In the genomic region with DNA sequence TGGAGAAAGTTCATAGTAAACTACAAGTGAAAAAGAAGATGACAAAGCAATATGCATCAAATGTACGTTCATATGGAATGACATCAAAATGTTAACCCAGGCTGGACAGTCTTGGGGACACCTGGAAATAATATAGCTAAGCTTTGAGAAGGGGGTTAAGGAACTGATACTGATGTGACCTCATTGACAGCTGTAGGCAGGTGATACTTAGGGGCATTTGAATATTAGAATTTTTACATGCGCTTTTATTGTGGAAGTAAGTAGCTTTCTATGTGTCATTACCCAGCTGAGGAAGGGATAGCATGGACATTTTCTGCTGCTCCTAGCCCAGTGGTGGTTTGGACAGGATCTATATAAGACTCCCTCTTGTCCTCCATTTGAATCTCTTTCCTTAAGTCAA, we compare ENCODE assay signal across 14 cellular contexts.
A peak's percentile ranks its signal among the peaks of the same experiment; 100 is the strongest.
DNase-seq lines count a peak whose midpoint lies in the region; ATAC-seq and TF ChIP-seq lines count a peak whose summit lies in the region.
"Had no signal": no experiment of that assay in that cellular context is flagged by ENCODE, and none has a peak within 500 bp of the region (broad histone marks: within the 10 kb centered on the region; RNA-seq: fewer than 3 reads in every experiment).

No MANE protein-coding gene starts in this region.

- no peaks in the 10 kb centered on the region for H3K27me3 ChIP-seq in vagina
- H3K27me3 ChIP-seq: Peyer's patch had no signal

- no peaks in the 10 kb centered on the region for H3K9me3 Mint-ChIP-seq in stimulated activated memory B cell treated with anti-CD40 and anti-IgM and Interleukin-4, amounts not matched to agents 10 μg/mL and 1 μg/mL and 100 μg/mL, for 72 hours
- H3K9me3 Mint-ChIP-seq: CD4-positive, alpha-beta T cell had no signal

- peak overlapping the region; percentile 9 for H3K27ac Mint-ChIP-seq in stimulated activated memory B cell treated with anti-CD40 and anti-IgM and Interleukin-4, amounts not matched to agents 10 μg/mL and 1 μg/mL and 100 μg/mL, for 72 hours
- H3K27ac Mint-ChIP-seq: CD4-positive, alpha-beta T cell had no signal

- no peak overlapping the region for H3K27ac ChIP-seq in vagina
- H3K27ac ChIP-seq: Peyer's patch had no signal

- peaks cover 40% of the 10 kb centered on the region for H3K4me1 Mint-ChIP-seq in stimulated activated memory B cell treated with anti-CD40 and anti-IgM and Interleukin-4, amounts not matched to agents 10 μg/mL and 1 μg/mL and 100 μg/mL, for 72 hours

- ATAC-seq in GM19328 (IDR thresholded peaks at IDR 0.05; ENCODE audit: unreplicated experiment) (peak; percentile 34), GM21786 (IDR thresholded peaks at IDR 0.05; ENCODE audit: unreplicated experiment) (peak; percentile 37), HG03432 (IDR thresholded peaks at IDR 0.05; ENCODE audit: unreplicated experiment) (peak; percentile 44)
- peak; percentile 73 for ATAC-seq in stimulated activated memory B cell treated with anti-CD40 and anti-IgM and Interleukin-4, amounts not matched to agents 10 μg/mL and 1 μg/mL and 100 μg/mL, for 72 hours

- no peaks in the 10 kb centered on the region for H3K36me3 ChIP-seq in vagina
- H3K36me3 ChIP-seq: Peyer's patch had no signal

- H3K9me3 ChIP-seq in vagina: no peaks in the 10 kb centered on the region
- H3K9me3 ChIP-seq: Peyer's patch had no signal

- H3K4me3 ChIP-seq in vagina: no peak overlapping the region
- H3K4me3 ChIP-seq: Peyer's patch had no signal

- no peak for DNase-seq in C1 segment of cervical spinal cord (lab: John Stamatoyannopoulos, UW)
- no peak for DNase-seq in NCI-H510A treated with DMSO at 0.1 percent for 48 hours (lab: John Stamatoyannopoulos, UW)
- no peak for DNase-seq in vagina (ENCODE audit: extremely low spot score in 2 of 2)
- DNase-seq: CD4-positive, alpha-beta T cell; mammary epithelial cell; NCI-H1092; NCI-H226; Peyer's patch; substantia nigra; T-helper 1 cell had no signal

- no peak overlapping the region for H3K4me3 Mint-ChIP-seq in stimulated activated memory B cell treated with anti-CD40 and anti-IgM and Interleukin-4, amounts not matched to agents 10 μg/mL and 1 μg/mL and 100 μg/mL, for 72 hours
- H3K4me3 Mint-ChIP-seq: CD4-positive, alpha-beta T cell had no signal

- intact Hi-C loops in vagina (cut with DNase I): no loop called here

- no peak for TF ChIP-seq CTCF in vagina (IDR thresholded peaks at IDR 0.05)

- H3K27me3 Mint-ChIP-seq in stimulated activated memory B cell treated with anti-CD40 and anti-IgM and Interleukin-4, amounts not matched to agents 10 μg/mL and 1 μg/mL and 100 μg/mL, for 72 hours: no peaks in the 10 kb centered on the region

- TF ChIP-seq POLR2A in vagina (IDR thresholded peaks at IDR 0.05): no peak

- no peaks in the 10 kb centered on the region for H3K4me1 ChIP-seq in vagina

- H3K36me3 Mint-ChIP-seq in stimulated activated memory B cell treated with anti-CD40 and anti-IgM and Interleukin-4, amounts not matched to agents 10 μg/mL and 1 μg/mL and 100 μg/mL, for 72 hours: no peaks in the 10 kb centered on the region
